9 cellular contexts compared by ENCODE assay signal in genomic region chr16:31301708-31302400, GRCh38. TPM values are rescaled to one million over a fixed set of nuclear protein-coding genes. Genes with fewer than 3 reads are reported as not detected.
DNase-seq lines count a peak whose midpoint lies in the region; ATAC-seq and TF ChIP-seq lines count a peak whose summit lies in the region.
"Had no signal": no experiment of that assay in that cellular context is flagged by ENCODE, and none has a peak within 500 bp of the region (broad histone marks: within the 10 kb centered on the region; RNA-seq: fewer than 3 reads in every experiment).

No MANE protein-coding gene starts in this region.

- H3K36me3 ChIP-seq in heart left ventricle: peaks cover 0 to 12% (median 0%) of the 10 kb centered on the region in 9 donors
- H3K36me3 ChIP-seq in left ventricle myocardium inferior: no peaks in the 10 kb centered on the region
- H3K36me3 ChIP-seq in Panc1 (ENCODE audit: control insufficient read depth, insufficient read depth, low read length): no peaks in the 10 kb centered on the region
- H3K36me3 ChIP-seq in gastroesophageal sphincter: no peaks in the 10 kb centered on the region
- no peaks in the 10 kb centered on the region for H3K36me3 ChIP-seq in aorta (ENCODE audit: control insufficient read depth in 1 of 2, insufficient read depth in 2 of 2, low read length in 1 of 2)
- H3K36me3 ChIP-seq: cardiac muscle cell had no signal

- no TSS peak for BruUV-seq in Panc1 (replicated peaks; lab: Mats Ljungman, UMichigan)

- DNase-seq in heart left ventricle: no peak
- DNase-seq in left ventricle myocardium inferior: no peak
- no peak for DNase-seq in Panc1 (ENCODE audit: low read depth, low spot score)
- DNase-seq in aorta: peak in 1 of 2 donors; percentile 57
- DNase-seq in DMS79 treated with DMSO at 0.1 percent for 48 hours (lab: John Stamatoyannopoulos, UW): no peak
- DNase-seq in COR-L47 (lab: John Stamatoyannopoulos, UW): no peak

- WGBS in heart left ventricle, 4 donors: 16 to 38% (median 20%) methylated on average over 3 of the region's 3 CpGs
- WGBS in gastroesophageal sphincter (ENCODE audit: low coverage in 1 of 2), 2 donors: 13 to 32% methylated on average over 2 to 3 of the region's 3 CpGs
- WGBS in aorta, 2 donors: 1 to 6% methylated on average over 3 of the region's 3 CpGs

- in situ Hi-C loops in Panc1 (cut with HindIII; ENCODE audit: low pct_unique_long_range_greater_than_20kb, low sequenced_read_pairs): no loop called here

- ATAC-seq in heart left ventricle (peak; percentile 55 to 85 (median 66)), Panc1 (0 out of 2 replicates have a peak, but pooled peaks have one; percentile 65), gastroesophageal sphincter (peak; percentile 80), aorta (ENCODE audit: low FRiP score) (peak; percentile 68), GM18873 (IDR thresholded peaks at IDR 0.05; ENCODE audit: low FRiP score, unreplicated experiment) (no peak)

- POLR2A ChIA-PET in Panc1 (lab: Charles Lee): no interaction called here

- peak overlapping the region in 1 of 12 donors; percentile 12 for H3K27ac ChIP-seq in heart left ventricle
- no peak overlapping the region for H3K27ac ChIP-seq in left ventricle myocardium inferior (replicated peaks)
- H3K27ac ChIP-seq in Panc1 (ENCODE audit: low read length): no peak overlapping the region
- H3K27ac ChIP-seq in gastroesophageal sphincter: peak overlapping the region in 1 of 4 donors; percentile 5
- no peak overlapping the region for H3K27ac ChIP-seq in aorta (ENCODE audit: low read depth in 1 of 2, low read length in 2 of 2)
- H3K27ac ChIP-seq: cardiac muscle cell had no signal

- peaks cover 0 to 11% (median 0%) of the 10 kb centered on the region in 12 donors for H3K9me3 ChIP-seq in heart left ventricle
- peaks cover 11% of the 10 kb centered on the region for H3K9me3 ChIP-seq in left ventricle myocardium inferior (replicated peaks)
- H3K9me3 ChIP-seq in Panc1 (ENCODE audit: control insufficient read depth, insufficient read depth, low read depth, low read length): no peaks in the 10 kb centered on the region
- H3K9me3 ChIP-seq in gastroesophageal sphincter: no peaks in the 10 kb centered on the region
- no peaks in the 10 kb centered on the region for H3K9me3 ChIP-seq in aorta (ENCODE audit: control insufficient read depth, low read length)

- H3K27me3 ChIP-seq in heart left ventricle (peaks cover 0 to 13% (median 0%) of the 10 kb centered on the region in 9 donors), left ventricle myocardium inferior (ENCODE audit: low read depth) (peaks cover 42% of the 10 kb centered on the region), Panc1 (ENCODE audit: control insufficient read depth, insufficient read depth, low read length) (peaks cover 9% of the 10 kb centered on the region), gastroesophageal sphincter (no peaks in the 10 kb centered on the region), aorta (ENCODE audit: control insufficient read depth in 1 of 2, insufficient read depth in 2 of 2, low read length in 1 of 2) (no peaks in the 10 kb centered on the region)
- H3K27me3 ChIP-seq: cardiac muscle cell had no signal

- H3K4me3 ChIP-seq in heart left ventricle (no peak overlapping the region), left ventricle myocardium inferior (no peak overlapping the region), Panc1 (ENCODE audit: low read depth in 2 of 2, low read length in 2 of 2) (no peak overlapping the region), gastroesophageal sphincter (no peak overlapping the region), aorta (ENCODE audit: low read length in 2 of 2) (no peak overlapping the region)
- H3K4me3 ChIP-seq: cardiac muscle cell had no signal

- no peak for TF ChIP-seq CTCF in heart left ventricle (IDR thresholded peaks at IDR 0.05)
- TF ChIP-seq CTCF in left ventricle myocardium inferior (IDR thresholded peaks at IDR 0.05; ENCODE audit: borderline replicate concordance): no peak
- TF ChIP-seq CTCF in Panc1 (IDR thresholded peaks at IDR 0.05): no peak; the same call in 1 of the 2 replicates
- TF ChIP-seq CTCF in gastroesophageal sphincter (IDR thresholded peaks at IDR 0.05): no peak

- TF ChIP-seq POLR2A in heart left ventricle (IDR thresholded peaks at IDR 0.05) (no peak), gastroesophageal sphincter (IDR thresholded peaks at IDR 0.05) (no peak)

- TF ChIP-seq EP300 in gastroesophageal sphincter (IDR thresholded peaks at IDR 0.05): no peak

- H3K4me1 ChIP-seq in heart left ventricle (peaks cover 0 to 15% (median 0%) of the 10 kb centered on the region in 12 donors), left ventricle myocardium inferior (no peaks in the 10 kb centered on the region), Panc1 (ENCODE audit: control insufficient read depth, insufficient read depth, low read length) (no peaks in the 10 kb centered on the region), gastroesophageal sphincter (peaks cover 0 to 17% (median 0%) of the 10 kb centered on the region in 3 donors), aorta (ENCODE audit: control insufficient read depth in 1 of 2, insufficient read depth in 2 of 2, low read length in 2 of 2) (no peaks in the 10 kb centered on the region)

- intact Hi-C loops in heart left ventricle (cut with DNase I): no loop called here
- intact Hi-C loops in left ventricle myocardium inferior (cut with micrococcal nuclease): no loop called here
- intact Hi-C loops in Panc1 (cut with micrococcal nuclease; ENCODE audit: unreplicated experiment): no loop called here
- intact Hi-C loops in aorta (cut with DNase I): no loop called here

- CTCF ChIA-PET in Panc1 (lab: Charles Lee): interaction anchor here (0.5 kb wide), 1 partner anchor 68 kb away, joined by 11 read pairs; no protein-coding TSS in a partner anchor

RNA-seq across cellular contexts. Expression of gene ITGAM, which starts 42.1 kb away (rescaled TPM):
- 10 to 100 TPM in 2 of 9 donors, 1 to 10 TPM in 7; 1.9 to 48.7 (median 4.9) TPM for total RNA-seq in heart left ventricle
- polyA plus RNA-seq in heart left ventricle: 1 to 10 TPM; 2.5 to 2.6 TPM
- total RNA-seq in left ventricle myocardium inferior: 5.1 TPM
- total RNA-seq in Panc1 (2021; ENCODE audit: unreplicated experiment): 1.3 TPM
- polyA plus RNA-seq in Panc1 (2012; ENCODE audit: insufficient read length): 1.6 TPM
- total RNA-seq in gastroesophageal sphincter: 10 to 100 TPM in 2 of 4 donors, 1 to 10 TPM in 2; 5.4 to 21.4 (median 12.7) TPM
- 10 to 100 TPM; 15.7 to 40.1 TPM for total RNA-seq in aorta
- polyA plus RNA-seq in aorta: 1 to 10 TPM in 1 of 2 donors, under 1 TPM in 1; 0.74 to 6.9 TPM
- total RNA-seq: cardiac muscle cell had no signal
- polyA plus RNA-seq: cardiac muscle cell had no signal

RNA-seq across cellular contexts. Expression of gene ITGAX, which starts 53.1 kb away (rescaled TPM):
- total RNA-seq in heart left ventricle: 10 to 100 TPM in 2 of 9 donors, 1 to 10 TPM in 6, under 1 TPM in 1; 0.73 to 52.7 (median 2.0) TPM
- polyA plus RNA-seq in heart left ventricle: 1 to 10 TPM; 2.0 to 2.2 TPM
- total RNA-seq in left ventricle myocardium inferior: 1.4 TPM
- 0.49 TPM for total RNA-seq in Panc1 (2021; ENCODE audit: unreplicated experiment)
- 0.16 TPM for polyA plus RNA-seq in Panc1 (2012; ENCODE audit: insufficient read length)
- total RNA-seq in gastroesophageal sphincter: 1 to 10 TPM; 1.2 to 7.5 (median 2.4) TPM
- 10 to 100 TPM; 25.0 to 27.0 TPM for total RNA-seq in aorta
- polyA plus RNA-seq in aorta: 1 to 10 TPM in 1 of 2 donors, under 1 TPM in 1; 0.79 to 5.1 TPM
- polyA plus RNA-seq: cardiac muscle cell had no signal
